ENCODE assay signal across 8 cellular contexts in genomic region chr1:152013664-152014237, GRCh38. TPM values are rescaled to one million over a fixed set of nuclear protein-coding genes. Genes with fewer than 3 reads are reported as not detected.
DNase-seq lines count a peak whose midpoint lies in the region; ATAC-seq, FAIRE-seq and TF ChIP-seq lines count a peak whose summit lies in the region.

No MANE protein-coding gene starts in this region.

- TF ChIP-seq CTCF in AG10803 (conservative IDR thresholded peaks at IDR 0.05; ENCODE audit: low read length) = peak; percentile 81
- peak in 42 of 56 donors; percentile 14 to 58 (median 33) for TF ChIP-seq CTCF in dorsolateral prefrontal cortex (IDR thresholded peaks at IDR 0.05 in 54 of 56, conservative IDR thresholded peaks at IDR 0.05 in 2 of 56; ENCODE audit: low read depth in 1 of 56, partially characterized antibody in 56 of 56)
- peak; percentile 43 for TF ChIP-seq CTCF in parathyroid adenoma (IDR thresholded peaks at IDR 0.05)

- H3K27me3 ChIP-seq in dorsolateral prefrontal cortex = peaks cover 0 to 34% (median 7%) of the 10 kb centered on the region in 45 donors
- H3K27me3 ChIP-seq in parathyroid adenoma (ENCODE audit: control insufficient read depth, insufficient read depth, low read length) = no peaks in the 10 kb centered on the region

- H3K27ac ChIP-seq in dorsolateral prefrontal cortex = no peak overlapping the region
- H3K27ac ChIP-seq in parathyroid adenoma = no peak overlapping the region

- no peak overlapping the region for H2AFZ ChIP-seq in parathyroid adenoma

- peak; percentile 36 for FAIRE-seq in GM12892 (lab: Jason Lieb, UNC)

- no peak overlapping the region for H3K9ac ChIP-seq in parathyroid adenoma

- H3K4me1 ChIP-seq in parathyroid adenoma = no peaks in the 10 kb centered on the region

- H3K4me2 ChIP-seq in parathyroid adenoma (ENCODE audit: low read length) = no peak overlapping the region

- intact Hi-C loops in dorsolateral prefrontal cortex (cut with DNase I) = no loop called here

- H3K36me3 ChIP-seq in parathyroid adenoma (ENCODE audit: control insufficient read depth, insufficient read depth, low read length) = no peaks in the 10 kb centered on the region

- ATAC-seq in HG03439 (IDR thresholded peaks at IDR 0.05; ENCODE audit: unreplicated experiment) = no peak
- ATAC-seq in GM18520 (IDR thresholded peaks at IDR 0.05; ENCODE audit: unreplicated experiment) = no peak

- H3K4me3 ChIP-seq in AG10803 (ENCODE audit: low read length) = no peak overlapping the region
- H3K4me3 ChIP-seq in dorsolateral prefrontal cortex = no peak overlapping the region
- no peak overlapping the region for H3K4me3 ChIP-seq in parathyroid adenoma (ENCODE audit: low read depth, low read length)

- no peaks in the 10 kb centered on the region for H3K9me3 ChIP-seq in parathyroid adenoma (ENCODE audit: control insufficient read depth, low read length)

- no peaks in the 10 kb centered on the region for H3K79me2 ChIP-seq in parathyroid adenoma

- TF ChIP-seq POLR2A in GM12892 (IDR thresholded peaks at IDR 0.05; ENCODE audit: low read depth, low read length) = no peak

- DNase-seq in AG10803 (ENCODE audit: low read depth) (peak; percentile 56), GM12892 (ENCODE audit: insufficient read length) (no peak), RPMI8226 (peak; percentile 66), dorsolateral prefrontal cortex (no peak), NCI-H2227 (lab: John Stamatoyannopoulos, UW; ENCODE audit: unreplicated experiment) (no peak)

RNA-seq across cellular contexts. Expression of gene S100A10, which starts 20.1 kb away (rescaled TPM):
- 2.7 TPM for polyA plus RNA-seq in GM12892 (2012; ENCODE audit: missing spikeins)
- total RNA-seq in dorsolateral prefrontal cortex = 100 to 1,000 TPM in 2 of 120 experiments, 10 to 100 TPM in 118; 11.5 to 123 (median 26.9) TPM

RNA-seq across cellular contexts. Expression of gene S100A11, which starts 23.1 kb away (rescaled TPM):
- polyA plus RNA-seq in GM12892 (2012; ENCODE audit: missing spikeins) = 45.2 TPM
- 100 to 1,000 TPM in 2 of 120 experiments, 10 to 100 TPM in 110, 1 to 10 TPM in 8; 7.0 to 134 (median 22.1) TPM for total RNA-seq in dorsolateral prefrontal cortex

Comparison
In these comparisons a context has a peak if more than half of its experiments do, and no peak if none do; other contexts are left out.
1. DNase-seq: peak in AG10803 (single experiment) and RPMI8226 (single experiment); none in GM12892 (single experiment), dorsolateral prefrontal cortex (0 of 10) and NCI-H2227 (single experiment).
2. Peak in every context shown above with its lines, with median percentiles within 50 percentile points of each other: CTCF ChIP-seq.